18 cellular contexts compared by ENCODE assay signal in the genomic region with DNA sequence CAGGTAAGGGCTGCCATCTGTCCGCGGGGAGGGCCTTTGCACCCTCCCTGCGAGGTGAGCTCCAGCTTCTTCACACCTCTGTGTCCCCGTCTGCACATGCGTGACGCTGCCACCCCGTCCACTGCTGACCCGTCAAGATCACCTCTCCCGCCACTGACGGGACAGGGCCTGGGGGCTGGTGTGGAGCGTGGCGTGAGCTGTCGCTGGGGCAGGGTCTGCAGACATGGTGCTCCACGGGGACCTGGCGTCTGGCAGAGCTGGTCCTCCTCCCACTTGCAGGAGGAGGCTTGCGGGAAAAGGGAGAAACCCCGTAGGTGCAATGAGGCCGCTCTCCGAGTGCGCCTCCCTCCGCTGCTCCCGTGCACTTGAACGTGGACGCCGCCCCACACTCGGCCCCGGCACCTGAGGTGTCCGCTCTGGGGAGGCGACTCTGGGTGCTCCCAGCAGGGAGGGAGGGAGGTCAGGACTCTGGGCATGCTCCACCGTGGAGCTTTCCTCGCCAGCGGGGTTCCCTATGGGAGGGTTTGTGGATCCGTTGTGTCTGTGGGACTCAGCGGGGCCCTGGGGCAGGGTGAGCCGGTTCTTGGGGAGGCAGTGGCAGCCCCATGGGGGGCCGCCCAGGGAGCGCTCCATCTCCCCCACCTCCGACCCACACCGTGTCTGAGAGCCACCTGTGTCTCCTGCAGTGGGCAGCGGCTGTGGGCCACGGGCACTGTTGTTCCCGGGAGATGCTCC. TPM values are rescaled to one million over a fixed set of nuclear protein-coding genes. Genes with fewer than 3 reads are reported as not detected.
A peak's percentile ranks its signal among the peaks of the same experiment; 100 is the strongest.
DNase-seq lines count a peak whose midpoint lies in the region; ATAC-seq and TF ChIP-seq lines count a peak whose summit lies in the region.
"Had no signal": no experiment of that assay in that cellular context is flagged by ENCODE, and none has a peak within 500 bp of the region (broad histone marks: within the 10 kb centered on the region; RNA-seq: fewer than 3 reads in every experiment).

No MANE protein-coding gene starts in this region.

- WGBS in heart left ventricle, 4 donors: 89 to 93% (median 91%) methylated on average over 28 to 42 of the region's 42 CpGs
- WGBS in neuronal stem cell (ENCODE audit: extremely low coverage in 2 of 2, insufficient read length in 2 of 2, insufficient replicate concordance in 1 of 2), 2 donors: no CpG with 5 or more reads among the region's 42 CpGs

- ATAC-seq in heart left ventricle (no peak), WTC11 (no peak), GM18511 (IDR thresholded peaks at IDR 0.05; ENCODE audit: unreplicated experiment) (no peak), HG03439 (IDR thresholded peaks at IDR 0.05; ENCODE audit: unreplicated experiment) (no peak)

- no peak overlapping the region for H2AFZ ChIP-seq in neuronal stem cell (ENCODE audit: low read length)

- H3K27me3 ChIP-seq in heart left ventricle: no peaks in the 10 kb centered on the region
- no peaks in the 10 kb centered on the region for H3K27me3 ChIP-seq in left ventricle myocardium inferior (ENCODE audit: low read depth)
- H3K27me3 ChIP-seq in neuronal stem cell (ENCODE audit: control insufficient read depth in 3 of 3, insufficient read depth in 3 of 3, low read depth in 1 of 3, low read length in 3 of 3): peaks cover 0 to 20% (median 3%) of the 10 kb centered on the region in 3 experiments

- H3K4me1 Mint-ChIP-seq in WTC11: peaks cover 8% of the 10 kb centered on the region

- peak overlapping the region; percentile 44 for H3K9ac ChIP-seq in neuronal stem cell (ENCODE audit: low read depth, low read length, poor library complexity)

- TF ChIP-seq POLR2A in heart left ventricle (IDR thresholded peaks at IDR 0.05): no peak

- CTCF ChIA-PET in WTC11 (lab: Charles Lee): no interaction called here

- H3K36me3 ChIP-seq in heart left ventricle (peaks cover 0 to 15% (median 0%) of the 10 kb centered on the region in 9 donors), left ventricle myocardium inferior (peaks cover 20% of the 10 kb centered on the region), neuronal stem cell (replicated peaks in 1 of 2; ENCODE audit: control insufficient read depth in 2 of 2, insufficient read depth in 2 of 2, low read length in 2 of 2) (no peaks in the 10 kb centered on the region)
- H3K36me3 ChIP-seq: HAP-1 had no signal

- H2BK15ac ChIP-seq in neuronal stem cell (ENCODE audit: low read length): peak overlapping the region; percentile 45

- POLR2A ChIA-PET in WTC11 (lab: Charles Lee): no interaction called here

- peak overlapping the region; percentile 57 for H3K18ac ChIP-seq in neuronal stem cell (ENCODE audit: low read length)

- peaks cover 5% of the 10 kb centered on the region for H3K36me3 Mint-ChIP-seq in WTC11
- H3K36me3 Mint-ChIP-seq: CD4-positive, alpha-beta memory T cell had no signal

- intact Hi-C loops in heart left ventricle (cut with DNase I) (no loop called here), left ventricle myocardium inferior (cut with micrococcal nuclease) (no loop called here)

- H3K79me1 ChIP-seq in neuronal stem cell (ENCODE audit: low read depth, low read length): no peaks in the 10 kb centered on the region

- H3K27ac Mint-ChIP-seq in WTC11: no peak overlapping the region
- H3K27ac Mint-ChIP-seq: CD4-positive, alpha-beta memory T cell; IgD-negative memory B cell had no signal

- H3K27me3 Mint-ChIP-seq in WTC11 (ENCODE audit: low read depth): peaks cover 9% of the 10 kb centered on the region
- H3K27me3 Mint-ChIP-seq: IgD-negative memory B cell had no signal

- H4K8ac ChIP-seq in neuronal stem cell (ENCODE audit: low read depth, low read length): no peak overlapping the region

- H2AK5ac ChIP-seq in neuronal stem cell (ENCODE audit: low read depth, low read length): peak overlapping the region; percentile 70

- no peak overlapping the region for H3K4me3 Mint-ChIP-seq in WTC11
- H3K4me3 Mint-ChIP-seq: CD4-positive, alpha-beta memory T cell; IgD-negative memory B cell had no signal

- peak overlapping the region; percentile 47 for H3K14ac ChIP-seq in neuronal stem cell (ENCODE audit: low read length)

- no peak for TF ChIP-seq CTCF in heart left ventricle (IDR thresholded peaks at IDR 0.05)
- TF ChIP-seq CTCF in left ventricle myocardium inferior (IDR thresholded peaks at IDR 0.05; ENCODE audit: borderline replicate concordance): no peak
- no peak for TF ChIP-seq CTCF in WTC11 (IDR thresholded peaks at IDR 0.05)

- H4K91ac ChIP-seq in neuronal stem cell (ENCODE audit: low read depth, low read length, poor library complexity): no peak overlapping the region

- H3K4ac ChIP-seq in neuronal stem cell (ENCODE audit: low read length): no peak overlapping the region

- peak overlapping the region; percentile 85 for H3K23ac ChIP-seq in neuronal stem cell (ENCODE audit: low read depth, low read length, poor library complexity)

- H3K4me2 ChIP-seq in neuronal stem cell (ENCODE audit: insufficient read depth, low read length, poor library complexity, severe bottlenecking): no peak overlapping the region

- H2BK5ac ChIP-seq in neuronal stem cell (ENCODE audit: low read length): no peak overlapping the region

- peaks cover 5% of the 10 kb centered on the region for H3K9me3 Mint-ChIP-seq in WTC11
- H3K9me3 Mint-ChIP-seq: CD4-positive, alpha-beta memory T cell; IgD-negative memory B cell had no signal

- H2BK12ac ChIP-seq in neuronal stem cell (ENCODE audit: low read length): no peak overlapping the region

- peak in 3 of 5 donors; percentile 17 to 57 (median 20) for DNase-seq in heart left ventricle
- no peak for DNase-seq in left ventricle myocardium inferior
- DNase-seq in WTC11 (ENCODE audit: low spot score): peak; percentile 6
- DNase-seq in neuronal stem cell (ENCODE audit: low spot score): no peak
- no peak for DNase-seq in stimulated activated naive CD4-positive, alpha-beta T cell (lab: John Stamatoyannopoulos, UW)
- DNase-seq: ACHN; CD4-positive, alpha-beta memory T cell; COR-L47; DMS153; DMS79 treated with DMSO at 0.1 percent for 48 hours; EL; GOT3 had no signal

- H3K9me3 ChIP-seq in heart left ventricle (no peaks in the 10 kb centered on the region), left ventricle myocardium inferior (replicated peaks) (no peaks in the 10 kb centered on the region), neuronal stem cell (replicated peaks in 1 of 2; ENCODE audit: control insufficient read depth in 2 of 2, insufficient read depth in 1 of 2, low read depth in 1 of 2, low read length in 2 of 2) (peaks cover 0 to 3% of the 10 kb centered on the region in 2 donors)
- H3K9me3 ChIP-seq: HAP-1 had no signal

- H3K4me3 ChIP-seq in heart left ventricle (no peak overlapping the region), left ventricle myocardium inferior (no peak overlapping the region), neuronal stem cell (ENCODE audit: low read length in 2 of 2) (peak overlapping the region in 1 of 2 donors; percentile 28)
- H3K4me3 ChIP-seq: HAP-1 had no signal

- H2BK120ac ChIP-seq in neuronal stem cell (ENCODE audit: low read depth, low read length): no peak overlapping the region

- H3K27ac ChIP-seq in heart left ventricle (no peak overlapping the region), left ventricle myocardium inferior (replicated peaks) (no peak overlapping the region), neuronal stem cell (replicated peaks; ENCODE audit: low read length) (no peak overlapping the region)
- H3K27ac ChIP-seq: C4-2B had no signal

- H3K4me1 ChIP-seq in heart left ventricle: peaks cover 0 to 4% (median 0%) of the 10 kb centered on the region in 12 donors
- H3K4me1 ChIP-seq in left ventricle myocardium inferior: peaks cover under 1% of the 10 kb centered on the region
- H3K4me1 ChIP-seq in neuronal stem cell (ENCODE audit: control insufficient read depth in 2 of 2, insufficient read depth in 1 of 2, low read depth in 1 of 2, low read length in 2 of 2): peaks cover 0 to 1% of the 10 kb centered on the region in 2 donors
- H3K4me1 ChIP-seq: HAP-1 had no signal

TF ChIP-seq in WTC11, 78 proteins besides CTCF, POLR2A, EP300 and RAD21 (continues in another document):
- TF ChIP-seq, protein P1, sequence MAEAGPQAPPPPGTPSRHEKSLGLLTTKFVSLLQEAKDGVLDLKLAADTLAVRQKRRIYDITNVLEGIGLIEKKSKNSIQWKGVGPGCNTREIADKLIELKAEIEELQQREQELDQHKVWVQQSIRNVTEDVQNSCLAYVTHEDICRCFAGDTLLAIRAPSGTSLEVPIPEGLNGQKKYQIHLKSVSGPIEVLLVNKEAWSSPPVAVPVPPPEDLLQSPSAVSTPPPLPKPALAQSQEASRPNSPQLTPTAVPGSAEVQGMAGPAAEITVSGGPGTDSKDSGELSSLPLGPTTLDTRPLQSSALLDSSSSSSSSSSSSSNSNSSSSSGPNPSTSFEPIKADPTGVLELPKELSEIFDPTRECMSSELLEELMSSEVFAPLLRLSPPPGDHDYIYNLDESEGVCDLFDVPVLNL (CRISPR knock-in tag; IDR thresholded peaks at IDR 0.05; ENCODE audit: borderline replicate concordance, low read depth): no peak
- TF ChIP-seq, protein P2, sequence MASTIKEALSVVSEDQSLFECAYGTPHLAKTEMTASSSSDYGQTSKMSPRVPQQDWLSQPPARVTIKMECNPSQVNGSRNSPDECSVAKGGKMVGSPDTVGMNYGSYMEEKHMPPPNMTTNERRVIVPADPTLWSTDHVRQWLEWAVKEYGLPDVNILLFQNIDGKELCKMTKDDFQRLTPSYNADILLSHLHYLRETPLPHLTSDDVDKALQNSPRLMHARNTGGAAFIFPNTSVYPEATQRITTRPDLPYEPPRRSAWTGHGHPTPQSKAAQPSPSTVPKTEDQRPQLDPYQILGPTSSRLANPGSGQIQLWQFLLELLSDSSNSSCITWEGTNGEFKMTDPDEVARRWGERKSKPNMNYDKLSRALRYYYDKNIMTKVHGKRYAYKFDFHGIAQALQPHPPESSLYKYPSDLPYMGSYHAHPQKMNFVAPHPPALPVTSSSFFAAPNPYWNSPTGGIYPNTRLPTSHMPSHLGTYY (CRISPR knock-in tag; IDR thresholded peaks at IDR 0.05): no peak

RNA-seq across cellular contexts. Expression of a gene that starts 17.6 kb away (rescaled TPM):
- 100 to 1,000 TPM in 1 of 9 donors, 10 to 100 TPM in 8; 13.2 to 127 (median 45.9) TPM for total RNA-seq in heart left ventricle
- 10 to 100 TPM in 1 of 2 donors, 1 to 10 TPM in 1; 4.0 to 33.1 TPM for polyA plus RNA-seq in heart left ventricle
- 42.8 TPM for total RNA-seq in left ventricle myocardium inferior
- 16.8 to 18.1 TPM (median 17.0 TPM) in 3 replicates for total RNA-seq in WTC11 (2021)
- polyA plus RNA-seq in neuronal stem cell (2013, experiment 1 of 2): 27.1 TPM
- 25.4 TPM for polyA plus RNA-seq in neuronal stem cell (2013, experiment 2 of 2)
- total RNA-seq: HT1080 had no signal
- polyA plus RNA-seq: IgD-negative memory B cell had no signal

Comparison
In these comparisons a context has a peak if more than half of its experiments do, and no peak if none do; other contexts are left out.
1. DNase-seq: peak in heart left ventricle (3 of 5) and WTC11 (single experiment); none in left ventricle myocardium inferior (single experiment), neuronal stem cell (single experiment) and stimulated activated naive CD4-positive, alpha-beta T cell (0 of 6).